Comparison of ENCODE assay signal across 26 cellular contexts in the genomic region with DNA sequence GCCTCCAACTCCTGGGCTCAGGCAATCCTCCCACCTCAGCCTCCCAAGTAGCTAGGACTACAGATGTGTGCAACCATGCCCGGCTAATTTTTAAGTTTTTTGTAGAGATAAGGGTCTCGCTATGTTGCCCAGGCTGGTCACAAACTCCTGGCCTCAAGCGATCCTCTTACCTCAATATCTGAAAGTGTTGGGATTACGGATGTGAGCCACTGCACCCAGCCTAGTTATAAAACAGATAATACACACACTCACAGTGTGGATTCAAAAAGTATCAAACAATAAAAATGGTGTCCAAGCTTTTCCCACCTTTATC. TPM values are rescaled to one million over a fixed set of nuclear protein-coding genes. Genes with fewer than 3 reads are reported as not detected.
A peak's percentile ranks its signal among the peaks of the same experiment; 100 is the strongest.
DNase-seq lines count a peak whose midpoint lies in the region; ATAC-seq, FAIRE-seq and TF ChIP-seq lines count a peak whose summit lies in the region.
"Had no signal": no experiment of that assay in that cellular context is flagged by ENCODE, and none has a peak within 500 bp of the region (broad histone marks: within the 10 kb centered on the region; RNA-seq: fewer than 3 reads in every experiment).

No MANE protein-coding gene starts in this region.

- H2AFZ ChIP-seq in K562 (ENCODE audit: low read depth, low read length) (no peak overlapping the region), neuronal stem cell (ENCODE audit: low read length) (no peak overlapping the region)
- H2AFZ ChIP-seq: GM23248 had no signal

- in situ Hi-C loops in K562 (cut with MboI) = loop anchor here (25.0 kb wide), 1 partner anchor 536 kb away; no protein-coding TSS in a partner anchor

- no peaks in the 10 kb centered on the region for H3K27me3 Mint-ChIP-seq in activated naive CD8-positive, alpha-beta T cell treated with anti-CD3 and anti-CD28 coated beads, Interleukin-2, amount 50 U/mL, for 24 hours
- H3K27me3 Mint-ChIP-seq in activated naive CD8-positive, alpha-beta T cell treated with anti-CD3 and anti-CD28 coated beads for 36 hours = no peaks in the 10 kb centered on the region
- H3K27me3 Mint-ChIP-seq: CD4-positive, alpha-beta memory T cell had no signal

- no peak overlapping the region for H4K8ac ChIP-seq in neuronal stem cell (ENCODE audit: low read depth, low read length)

- CTCF ChIA-PET in K562 (lab: Yijun Ruan, JAX; ENCODE audit: low intra/inter-chr PET ratio) = no interaction called here

- no peak overlapping the region for H3K18ac ChIP-seq in neuronal stem cell (ENCODE audit: low read length)

- WGBS in K562 (ENCODE audit: insufficient coverage, low coverage, missing lambda C conversion rate) = 20% methylated on average over 4 of the region's 4 CpGs
- no CpG with 5 or more reads among the region's 4 CpGs for WGBS in neuronal stem cell (ENCODE audit: extremely low coverage in 2 of 2, insufficient read length in 2 of 2, insufficient replicate concordance in 1 of 2), 2 donors

- H3K79me1 ChIP-seq in neuronal stem cell (ENCODE audit: low read depth, low read length) = no peaks in the 10 kb centered on the region

- H3K27me3 ChIP-seq in K562 (ENCODE audit: control insufficient read depth in 2 of 2, insufficient read depth in 2 of 2, low read length in 2 of 2) (peaks cover 19 to 41% of the 10 kb centered on the region in 2 experiments; a peak in 4 of 5 replicates), neuronal stem cell (ENCODE audit: control insufficient read depth in 3 of 3, insufficient read depth in 3 of 3, low read depth in 1 of 3, low read length in 3 of 3) (no peaks in the 10 kb centered on the region)
- H3K27me3 ChIP-seq: BE2C had no signal

- no peak overlapping the region for H3K4me3 Mint-ChIP-seq in activated naive CD8-positive, alpha-beta T cell treated with anti-CD3 and anti-CD28 coated beads, Interleukin-2, amount 50 U/mL, for 24 hours
- no peak overlapping the region for H3K4me3 Mint-ChIP-seq in activated naive CD8-positive, alpha-beta T cell treated with anti-CD3 and anti-CD28 coated beads for 36 hours
- H3K4me3 Mint-ChIP-seq in stimulated activated effector memory CD8-positive, alpha-beta T cell treated with anti-CD3 and anti-CD28 coated beads, Interleukin-12 subunit alpha, Interleukin-12 subunit beta, amount 100 ng/mL, for 72 hours = no peak overlapping the region
- H3K4me3 Mint-ChIP-seq: CD4-positive, alpha-beta memory T cell had no signal

- no peaks in the 10 kb centered on the region for H3K36me3 Mint-ChIP-seq in activated naive CD8-positive, alpha-beta T cell treated with anti-CD3 and anti-CD28 coated beads, Interleukin-2, amount 50 U/mL, for 24 hours (ENCODE audit: low read depth)
- H3K36me3 Mint-ChIP-seq in activated naive CD8-positive, alpha-beta T cell treated with anti-CD3 and anti-CD28 coated beads for 36 hours = no peaks in the 10 kb centered on the region
- no peaks in the 10 kb centered on the region for H3K36me3 Mint-ChIP-seq in stimulated activated effector memory CD8-positive, alpha-beta T cell treated with anti-CD3 and anti-CD28 coated beads, Interleukin-12 subunit alpha, Interleukin-12 subunit beta, amount 100 ng/mL, for 72 hours
- H3K36me3 Mint-ChIP-seq: CD4-positive, alpha-beta memory T cell had no signal

- H2BK15ac ChIP-seq in neuronal stem cell (ENCODE audit: low read length) = no peak overlapping the region

- no peak for TF ChIP-seq CTCF in K562 (IDR thresholded peaks at IDR 0.05 in 2 of 3, conservative IDR thresholded peaks at IDR 0.05 in 1 of 3; ENCODE audit: insufficient read depth in 2 of 3, low read depth in 1 of 3, low read length in 3 of 3)

- TF ChIP-seq EP300 in K562 (IDR thresholded peaks at IDR 0.05; ENCODE audit: low read length) = no peak

- intact Hi-C loops in K562 (cut with micrococcal nuclease) = loop anchor here (10.0 kb wide), 1 partner anchor 264 kb away; no protein-coding TSS in a partner anchor

- H3K14ac ChIP-seq in neuronal stem cell (ENCODE audit: low read length) = no peak overlapping the region

- H3K4me3 ChIP-seq in K562 = no peak overlapping the region
- no peak overlapping the region for H3K4me3 ChIP-seq in neuronal stem cell (ENCODE audit: low read length in 2 of 2)
- H3K4me3 ChIP-seq: A549, GM23248 had no signal

- H2BK12ac ChIP-seq in neuronal stem cell (ENCODE audit: low read length) = no peak overlapping the region

- H3K79me2 ChIP-seq in K562 (ENCODE audit: control insufficient read depth, insufficient read depth, low read length) = no peaks in the 10 kb centered on the region

- H3K9me1 ChIP-seq in K562 (ENCODE audit: control insufficient read depth, insufficient read depth, low read length) = no peaks in the 10 kb centered on the region

- no peak for TF ChIP-seq RAD21 in K562 (CRISPR knock-in tag; conservative IDR thresholded peaks at IDR 0.05 in 1 of 2, IDR thresholded peaks at IDR 0.05 in 1 of 2)

- H2BK5ac ChIP-seq in neuronal stem cell (ENCODE audit: low read length) = no peak overlapping the region

- no peak overlapping the region for H3K4ac ChIP-seq in neuronal stem cell (ENCODE audit: low read length)

- peaks cover 0 to 75% of the 10 kb centered on the region in 2 experiments; a peak in 2 of 5 replicates for H3K4me1 ChIP-seq in K562 (replicated peaks in 1 of 2; ENCODE audit: control insufficient read depth in 2 of 2, insufficient read depth in 2 of 2, low read length in 2 of 2)
- H3K4me1 ChIP-seq in neuronal stem cell (ENCODE audit: control insufficient read depth in 2 of 2, insufficient read depth in 1 of 2, low read depth in 1 of 2, low read length in 2 of 2) = peaks cover 11 to 25% of the 10 kb centered on the region in 2 donors
- H3K4me1 ChIP-seq: A549 had no signal

- H3K23ac ChIP-seq in neuronal stem cell (ENCODE audit: low read depth, low read length, poor library complexity) = no peak overlapping the region

- H4K91ac ChIP-seq in neuronal stem cell (ENCODE audit: low read depth, low read length, poor library complexity) = no peak overlapping the region

- H3K9ac ChIP-seq in K562 (ENCODE audit: insufficient read depth in 1 of 2, low read depth in 2 of 2, low read length in 2 of 2) (no peak overlapping the region), neuronal stem cell (ENCODE audit: low read depth, low read length, poor library complexity) (no peak overlapping the region)
- H3K9ac ChIP-seq: GM23248 had no signal

- no peaks in the 10 kb centered on the region for H3K9me3 ChIP-seq in K562 (replicated peaks; ENCODE audit: control insufficient read depth, insufficient read depth, low read depth, low read length)
- H3K9me3 ChIP-seq in neuronal stem cell (replicated peaks in 1 of 2; ENCODE audit: control insufficient read depth in 2 of 2, insufficient read depth in 1 of 2, low read depth in 1 of 2, low read length in 2 of 2) = no peaks in the 10 kb centered on the region
- H3K9me3 ChIP-seq: A549, BE2C had no signal

- H3K4me2 ChIP-seq in K562 (ENCODE audit: insufficient read depth, low read length) (no peak overlapping the region), neuronal stem cell (ENCODE audit: insufficient read depth, low read length, poor library complexity, severe bottlenecking) (no peak overlapping the region)
- H3K4me2 ChIP-seq: A549 had no signal

- POLR2A ChIA-PET in K562 (lab: Yijun Ruan, JAX) = interaction anchor here (0.7 to 2.2 kb wide), 5 partner anchors 12 to 135 kb away, joined by 3 to 5 read pairs (median 3); a partner anchor contains a TSS

- no peaks in the 10 kb centered on the region for H3K9me3 Mint-ChIP-seq in activated naive CD8-positive, alpha-beta T cell treated with anti-CD3 and anti-CD28 coated beads, Interleukin-2, amount 50 U/mL, for 24 hours
- H3K9me3 Mint-ChIP-seq in activated naive CD8-positive, alpha-beta T cell treated with anti-CD3 and anti-CD28 coated beads for 36 hours = no peaks in the 10 kb centered on the region
- H3K9me3 Mint-ChIP-seq in stimulated activated effector memory CD8-positive, alpha-beta T cell treated with anti-CD3 and anti-CD28 coated beads, Interleukin-12 subunit alpha, Interleukin-12 subunit beta, amount 100 ng/mL, for 72 hours = no peaks in the 10 kb centered on the region
- H3K9me3 Mint-ChIP-seq: CD4-positive, alpha-beta memory T cell had no signal

- H3K4me1 Mint-ChIP-seq in activated naive CD8-positive, alpha-beta T cell treated with anti-CD3 and anti-CD28 coated beads, Interleukin-2, amount 50 U/mL, for 24 hours = peaks cover 5% of the 10 kb centered on the region
- peaks cover 4% of the 10 kb centered on the region for H3K4me1 Mint-ChIP-seq in activated naive CD8-positive, alpha-beta T cell treated with anti-CD3 and anti-CD28 coated beads for 36 hours
- peaks cover 5% of the 10 kb centered on the region for H3K4me1 Mint-ChIP-seq in stimulated activated effector memory CD8-positive, alpha-beta T cell treated with anti-CD3 and anti-CD28 coated beads, Interleukin-12 subunit alpha, Interleukin-12 subunit beta, amount 100 ng/mL, for 72 hours
- H3K4me1 Mint-ChIP-seq: CD4-positive, alpha-beta memory T cell had no signal

- BruUV-seq in K562 (replicated peaks; lab: Mats Ljungman, UMichigan) = no TSS peak

- H2AK5ac ChIP-seq in neuronal stem cell (ENCODE audit: low read depth, low read length) = peak overlapping the region; percentile 75

- no peak for DNase-seq in activated naive CD8-positive, alpha-beta T cell treated with anti-CD3 and anti-CD28 coated beads, Interleukin-2, amount 50 U/mL, for 24 hours
- DNase-seq in activated naive CD8-positive, alpha-beta T cell treated with anti-CD3 and anti-CD28 coated beads for 36 hours = no peak
- DNase-seq in K562 (ENCODE audit: extremely low read depth in 1 of 4, low spot score in 3 of 4) = no peak
- DNase-seq in neuronal stem cell (ENCODE audit: low spot score) = no peak
- no peak for DNase-seq in stimulated activated effector memory CD8-positive, alpha-beta T cell treated with anti-CD3 and anti-CD28 coated beads, Interleukin-12 subunit alpha, Interleukin-12 subunit beta, amount 100 ng/mL, for 72 hours (ENCODE audit: low spot score in 2 of 2)
- DNase-seq in cerebellar nuclear complex (lab: John Stamatoyannopoulos, UW) = no peak
- no peak for DNase-seq in 8988T
- DNase-seq: ACHN; AML-193; BE2C; C1 segment of cervical spinal cord; CD4-positive, alpha-beta memory T cell; COR-L47; DMS 273 treated with DMSO at 0.1 percent for 48 hours; DMS79; EL; GDM1; GM23248; H7; HCEC 1CT had no signal

- FAIRE-seq in K562 (lab: Jason Lieb, UNC) = peak; percentile 69
- FAIRE-seq: A549, D721Med, GM12891, H1 had no signal

- TF ChIP-seq POLR2A in K562 (conservative IDR thresholded peaks at IDR 0.05) = no peak

- peaks cover 30% of the 10 kb centered on the region; the same call in 1 of the 2 replicates for H4K20me1 ChIP-seq in K562 (replicated peaks; ENCODE audit: control insufficient read depth, insufficient read depth, low read length)

- H2BK120ac ChIP-seq in neuronal stem cell (ENCODE audit: low read depth, low read length) = no peak overlapping the region

- peak overlapping the region; percentile 49 for H3K27ac Mint-ChIP-seq in activated naive CD8-positive, alpha-beta T cell treated with anti-CD3 and anti-CD28 coated beads, Interleukin-2, amount 50 U/mL, for 24 hours
- no peak overlapping the region for H3K27ac Mint-ChIP-seq in activated naive CD8-positive, alpha-beta T cell treated with anti-CD3 and anti-CD28 coated beads for 36 hours
- H3K27ac Mint-ChIP-seq in stimulated activated effector memory CD8-positive, alpha-beta T cell treated with anti-CD3 and anti-CD28 coated beads, Interleukin-12 subunit alpha, Interleukin-12 subunit beta, amount 100 ng/mL, for 72 hours = peak overlapping the region; percentile 71

- H3K27ac ChIP-seq in K562 (ENCODE audit: extremely low read depth, low read depth, low read length) (no peak overlapping the region), neuronal stem cell (replicated peaks; ENCODE audit: low read length) (no peak overlapping the region)
- H3K27ac ChIP-seq: 22Rv1, A549, GM23248 had no signal

- no peaks in the 10 kb centered on the region for H3K36me3 ChIP-seq in K562 (ENCODE audit: control insufficient read depth, insufficient read depth, low read length)
- no peaks in the 10 kb centered on the region for H3K36me3 ChIP-seq in neuronal stem cell (replicated peaks in 1 of 2; ENCODE audit: control insufficient read depth in 2 of 2, insufficient read depth in 2 of 2, low read length in 2 of 2)
- H3K36me3 ChIP-seq: BE2C had no signal

- no peak for ATAC-seq in activated naive CD8-positive, alpha-beta T cell treated with anti-CD3 and anti-CD28 coated beads, Interleukin-2, amount 50 U/mL, for 24 hours
- no peak for ATAC-seq in K562
- ATAC-seq in stimulated activated effector memory CD8-positive, alpha-beta T cell treated with anti-CD3 and anti-CD28 coated beads, Interleukin-12 subunit alpha, Interleukin-12 subunit beta, amount 100 ng/mL, for 72 hours = no peak
- no peak for ATAC-seq in HG03439 (IDR thresholded peaks at IDR 0.05; ENCODE audit: unreplicated experiment)
- ATAC-seq: A549 had no signal

RNA-seq across cellular contexts. Expression of a gene that starts 0.4 kb away (rescaled TPM):
- not detected for total RNA-seq in activated naive CD8-positive, alpha-beta T cell treated with anti-CD3 and anti-CD28 coated beads for 36 hours
- not detected in 2 replicates for total RNA-seq in K562 (2011; cell fraction: chromatin; rRNA removed; ENCODE audit: low replicate concordance)
- not detected in 2 replicates for total RNA-seq in K562 (2011; cell fraction: nucleolus; rRNA removed)
- total RNA-seq in K562 (2011; cell fraction: nucleoplasm; rRNA removed) = not detected in 2 replicates
- not detected in 2 replicates for total RNA-seq in K562 (2014; rRNA removed)
- not detected in 2 replicates for total RNA-seq in K562 (2014; rRNA removed; fragmentation: Illumina TruSeq; extraction: Trizol)
- total RNA-seq in K562 (2015; rRNA removed; fragmentation: Illumina TruSeq; extraction: Trizol) = not detected in 2 replicates
- total RNA-seq in K562 (2021) = not detected in 2 replicates
- not detected in 2 replicates for polyA plus RNA-seq in K562 (2011; rRNA removed)
- not detected in 2 replicates for polyA plus RNA-seq in K562 (2011; cell fraction: cytosol; rRNA removed)
- polyA plus RNA-seq in K562 (2011; cell fraction: nucleus; rRNA removed) = not detected in 2 replicates
- 0.26 TPM in 1 of 2 replicates, not detected in the other for polyA plus RNA-seq in K562 (2012)
- polyA plus RNA-seq in K562 (2014; fragmentation: Illumina TruSeq; extraction: Trizol) = not detected in 2 replicates
- not detected for polyA plus RNA-seq in K562 (2014; fragmentation: Nextera tagmentation; extraction: Ambion mirVana)
- polyA plus RNA-seq in K562 (2014; rRNA removed) = not detected in 2 replicates
- polyA minus RNA-seq in K562 (2011; rRNA and poly(A)+ RNA removed) = not detected in 2 replicates
- not detected in 2 replicates for polyA minus RNA-seq in K562 (2011; cell fraction: cytosol; rRNA and poly(A)+ RNA removed)
- polyA minus RNA-seq in K562 (2011; cell fraction: nucleus; rRNA and poly(A)+ RNA removed) = not detected in 2 replicates
- not detected for polyA plus RNA-seq in neuronal stem cell (2013, experiment 1 of 2)
- polyA plus RNA-seq in neuronal stem cell (2013, experiment 2 of 2) = not detected
- total RNA-seq: CD4-positive, alpha-beta memory T cell; H1; H7 had no signal
- polyA plus RNA-seq: A549; CD4-positive, alpha-beta memory T cell; H1 had no signal

RNA-seq across cellular contexts. Expression of a gene that starts 19.6 kb away (rescaled TPM):
- total RNA-seq in activated naive CD8-positive, alpha-beta T cell treated with anti-CD3 and anti-CD28 coated beads for 36 hours = 10 to 100 TPM; 63.4 to 66.6 TPM
- 77.3 and 229 TPM in 2 replicates for total RNA-seq in K562 (2011; cell fraction: chromatin; rRNA removed; ENCODE audit: low replicate concordance)
- total RNA-seq in K562 (2011; cell fraction: nucleolus; rRNA removed) = 110 and 113 TPM in 2 replicates
- total RNA-seq in K562 (2011; cell fraction: nucleoplasm; rRNA removed) = 89.5 and 103 TPM in 2 replicates
- total RNA-seq in K562 (2014; rRNA removed) (16.4 and 27.9 TPM in 2 replicates), K562 (2014; rRNA removed; fragmentation: Illumina TruSeq; extraction: Trizol) (4.5 and 7.5 TPM in 2 replicates), K562 (2015; rRNA removed; fragmentation: Illumina TruSeq; extraction: Trizol) (9.8 and 11.3 TPM in 2 replicates), K562 (2021) (99.5 and 109 TPM in 2 replicates)
- polyA plus RNA-seq in K562 (2011; rRNA removed) (21.3 and 39.4 TPM in 2 replicates), K562 (2014; fragmentation: Illumina TruSeq; extraction: Trizol) (34.6 and 58.2 TPM in 2 replicates), K562 (2014; fragmentation: Nextera tagmentation; extraction: Ambion mirVana) (under 1 TPM; 0.04 to 0.15 TPM), K562 (2014; rRNA removed) (74.5 and 108 TPM in 2 replicates)
- polyA plus RNA-seq in K562 (2011; cell fraction: cytosol; rRNA removed) = 30.5 and 34.1 TPM in 2 replicates
- polyA plus RNA-seq in K562 (2011; cell fraction: nucleus; rRNA removed) = 388 and 500 TPM in 2 replicates
- 47.3 and 69.3 TPM in 2 replicates for polyA plus RNA-seq in K562 (2012)
- polyA minus RNA-seq in K562 (2011; rRNA and poly(A)+ RNA removed) = 5.1 and 6.4 TPM in 2 replicates
- 26.3 and 42.5 TPM in 2 replicates for polyA minus RNA-seq in K562 (2011; cell fraction: cytosol; rRNA and poly(A)+ RNA removed)
- polyA minus RNA-seq in K562 (2011; cell fraction: nucleus; rRNA and poly(A)+ RNA removed) = 38.9 and 55.3 TPM in 2 replicates
- polyA plus RNA-seq in neuronal stem cell (2013, experiment 1 of 2) = 44.3 TPM
- polyA plus RNA-seq in neuronal stem cell (2013, experiment 2 of 2) = 42.8 TPM

RNA-seq across cellular contexts. Expression of a gene that starts 34.2 kb away (rescaled TPM):
- total RNA-seq in activated naive CD8-positive, alpha-beta T cell treated with anti-CD3 and anti-CD28 coated beads for 36 hours = 100 to 1,000 TPM; 124 to 139 TPM
- 249 and 785 TPM in 2 replicates for total RNA-seq in K562 (2011; cell fraction: chromatin; rRNA removed; ENCODE audit: low replicate concordance)
- total RNA-seq in K562 (2011; cell fraction: nucleolus; rRNA removed) = 623 and 778 TPM in 2 replicates
- 344 and 378 TPM in 2 replicates for total RNA-seq in K562 (2011; cell fraction: nucleoplasm; rRNA removed)
- total RNA-seq in K562 (2014; rRNA removed) (203 and 254 TPM in 2 replicates), K562 (2014; rRNA removed; fragmentation: Illumina TruSeq; extraction: Trizol) (31.5 and 47.4 TPM in 2 replicates), K562 (2015; rRNA removed; fragmentation: Illumina TruSeq; extraction: Trizol) (151 and 170 TPM in 2 replicates), K562 (2021) (222 and 242 TPM in 2 replicates)
- polyA plus RNA-seq in K562 (2011; rRNA removed) (102 and 189 TPM in 2 replicates), K562 (2014; fragmentation: Illumina TruSeq; extraction: Trizol) (140 and 177 TPM in 2 replicates), K562 (2014; fragmentation: Nextera tagmentation; extraction: Ambion mirVana) (1 to 10 TPM; 1.6 to 6.6 TPM), K562 (2014; rRNA removed) (258 and 265 TPM in 2 replicates)
- polyA plus RNA-seq in K562 (2011; cell fraction: cytosol; rRNA removed) = 155 and 253 TPM in 2 replicates
- polyA plus RNA-seq in K562 (2011; cell fraction: nucleus; rRNA removed) = 1,476 and 1,701 TPM in 2 replicates
- 173 and 189 TPM in 2 replicates for polyA plus RNA-seq in K562 (2012)
- polyA minus RNA-seq in K562 (2011; rRNA and poly(A)+ RNA removed) = 57.9 and 72.9 TPM in 2 replicates
- 87.3 and 128 TPM in 2 replicates for polyA minus RNA-seq in K562 (2011; cell fraction: cytosol; rRNA and poly(A)+ RNA removed)
- 286 and 369 TPM in 2 replicates for polyA minus RNA-seq in K562 (2011; cell fraction: nucleus; rRNA and poly(A)+ RNA removed)
- 21.2 TPM for polyA plus RNA-seq in neuronal stem cell (2013, experiment 1 of 2)
- 21.9 TPM for polyA plus RNA-seq in neuronal stem cell (2013, experiment 2 of 2)

RNA-seq across cellular contexts. Expression of a gene that starts 35.3 kb away (rescaled TPM):
- 100 to 1,000 TPM; 492 to 506 TPM for total RNA-seq in activated naive CD8-positive, alpha-beta T cell treated with anti-CD3 and anti-CD28 coated beads for 36 hours
- 525 and 801 TPM in 2 replicates for total RNA-seq in K562 (2011; cell fraction: chromatin; rRNA removed; ENCODE audit: low replicate concordance)
- 523 and 591 TPM in 2 replicates for total RNA-seq in K562 (2011; cell fraction: nucleolus; rRNA removed)
- total RNA-seq in K562 (2011; cell fraction: nucleoplasm; rRNA removed) = 545 and 554 TPM in 2 replicates
- total RNA-seq in K562 (2014; rRNA removed) (2,045 and 2,260 TPM in 2 replicates), K562 (2014; rRNA removed; fragmentation: Illumina TruSeq; extraction: Trizol) (1,191 and 1,409 TPM in 2 replicates), K562 (2015; rRNA removed; fragmentation: Illumina TruSeq; extraction: Trizol) (1,591 and 1,659 TPM in 2 replicates), K562 (2021) (1,289 and 1,311 TPM in 2 replicates)
- polyA plus RNA-seq in K562 (2011; rRNA removed) (1,082 and 1,351 TPM in 2 replicates), K562 (2014; fragmentation: Illumina TruSeq; extraction: Trizol) (1,518 and 1,621 TPM in 2 replicates), K562 (2014; fragmentation: Nextera tagmentation; extraction: Ambion mirVana) (100 to 1,000 TPM; 162 to 207 TPM), K562 (2014; rRNA removed) (2,237 and 2,891 TPM in 2 replicates)
- polyA plus RNA-seq in K562 (2011; cell fraction: cytosol; rRNA removed) = 950 and 1,655 TPM in 2 replicates
- 1,008 and 1,512 TPM in 2 replicates for polyA plus RNA-seq in K562 (2011; cell fraction: nucleus; rRNA removed)
- polyA plus RNA-seq in K562 (2012) = 795 and 1,074 TPM in 2 replicates
- polyA minus RNA-seq in K562 (2011; rRNA and poly(A)+ RNA removed) = 896 and 959 TPM in 2 replicates
- polyA minus RNA-seq in K562 (2011; cell fraction: cytosol; rRNA and poly(A)+ RNA removed) = 618 and 835 TPM in 2 replicates
- 183 and 414 TPM in 2 replicates for polyA minus RNA-seq in K562 (2011; cell fraction: nucleus; rRNA and poly(A)+ RNA removed)
- polyA plus RNA-seq in neuronal stem cell (2013, experiment 1 of 2) = 496 TPM
- polyA plus RNA-seq in neuronal stem cell (2013, experiment 2 of 2) = 494 TPM
